Comparison of ENCODE assay signal across 1 cellular context in the genomic region with DNA sequence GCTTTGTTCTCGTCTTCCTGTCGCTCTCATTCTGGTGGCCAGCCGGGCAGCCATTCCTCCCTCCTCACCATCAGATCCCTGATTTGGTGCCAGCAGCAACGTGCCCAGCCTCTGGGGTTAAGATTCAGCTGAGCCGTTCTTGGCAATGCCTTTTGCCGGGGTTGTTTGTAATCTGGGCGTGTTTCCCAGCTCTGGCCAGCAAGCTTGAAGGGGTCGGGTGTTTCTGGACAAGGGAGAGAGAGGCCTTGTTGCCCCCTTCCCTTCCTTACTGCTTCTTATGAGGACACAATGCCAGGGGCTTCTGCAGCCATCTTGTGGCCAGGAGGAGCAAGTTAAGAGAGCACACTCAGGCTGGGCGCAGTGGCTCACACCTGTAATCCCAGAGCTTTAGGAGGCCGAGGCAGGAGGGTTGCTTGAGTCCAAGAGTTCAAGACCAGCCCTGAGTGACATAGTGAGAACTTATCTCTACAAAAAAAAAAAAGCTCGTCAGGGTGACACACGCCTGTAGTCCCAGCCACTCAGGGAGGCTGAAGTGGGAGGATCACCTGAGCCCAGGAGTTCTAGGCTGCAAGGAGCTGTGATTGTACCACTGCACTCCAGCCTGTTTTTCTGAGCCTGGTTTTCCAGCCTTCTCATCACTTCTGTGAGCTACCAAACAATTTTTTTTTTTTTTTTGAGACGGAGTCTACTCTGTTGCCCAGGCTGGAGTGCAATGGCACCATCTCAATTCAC.
TF ChIP-seq lines count a peak whose summit lies in the region.

No MANE protein-coding gene starts in this region.

TF ChIP-seq in H1, 55 proteins besides CTCF, POLR2A, EP300 and RAD21 (continued from another document):
- TF ChIP-seq, protein P1, sequence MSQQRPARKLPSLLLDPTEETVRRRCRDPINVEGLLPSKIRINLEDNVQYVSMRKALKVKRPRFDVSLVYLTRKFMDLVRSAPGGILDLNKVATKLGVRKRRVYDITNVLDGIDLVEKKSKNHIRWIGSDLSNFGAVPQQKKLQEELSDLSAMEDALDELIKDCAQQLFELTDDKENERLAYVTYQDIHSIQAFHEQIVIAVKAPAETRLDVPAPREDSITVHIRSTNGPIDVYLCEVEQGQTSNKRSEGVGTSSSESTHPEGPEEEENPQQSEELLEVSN (IDR thresholded peaks at IDR 0.05) = no peak
- TF ChIP-seq CBX8 (IDR thresholded peaks at IDR 0.05; ENCODE audit: borderline replicate concordance, low read depth, low read length) (no peak), HDAC2 (IDR thresholded peaks at IDR 0.05; ENCODE audit: borderline replicate concordance in 1 of 2, low read depth in 2 of 2, low read length in 2 of 2) (no peak), YY1 (IDR thresholded peaks at IDR 0.05; ENCODE audit: low read depth, low read length) (no peak)
- TF ChIP-seq, protein P2, sequence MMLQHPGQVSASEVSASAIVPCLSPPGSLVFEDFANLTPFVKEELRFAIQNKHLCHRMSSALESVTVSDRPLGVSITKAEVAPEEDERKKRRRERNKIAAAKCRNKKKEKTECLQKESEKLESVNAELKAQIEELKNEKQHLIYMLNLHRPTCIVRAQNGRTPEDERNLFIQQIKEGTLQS (IDR thresholded peaks at IDR 0.05; ENCODE audit: insufficient read depth, low read depth, low read length) = no peak
- TF ChIP-seq, protein P3, sequence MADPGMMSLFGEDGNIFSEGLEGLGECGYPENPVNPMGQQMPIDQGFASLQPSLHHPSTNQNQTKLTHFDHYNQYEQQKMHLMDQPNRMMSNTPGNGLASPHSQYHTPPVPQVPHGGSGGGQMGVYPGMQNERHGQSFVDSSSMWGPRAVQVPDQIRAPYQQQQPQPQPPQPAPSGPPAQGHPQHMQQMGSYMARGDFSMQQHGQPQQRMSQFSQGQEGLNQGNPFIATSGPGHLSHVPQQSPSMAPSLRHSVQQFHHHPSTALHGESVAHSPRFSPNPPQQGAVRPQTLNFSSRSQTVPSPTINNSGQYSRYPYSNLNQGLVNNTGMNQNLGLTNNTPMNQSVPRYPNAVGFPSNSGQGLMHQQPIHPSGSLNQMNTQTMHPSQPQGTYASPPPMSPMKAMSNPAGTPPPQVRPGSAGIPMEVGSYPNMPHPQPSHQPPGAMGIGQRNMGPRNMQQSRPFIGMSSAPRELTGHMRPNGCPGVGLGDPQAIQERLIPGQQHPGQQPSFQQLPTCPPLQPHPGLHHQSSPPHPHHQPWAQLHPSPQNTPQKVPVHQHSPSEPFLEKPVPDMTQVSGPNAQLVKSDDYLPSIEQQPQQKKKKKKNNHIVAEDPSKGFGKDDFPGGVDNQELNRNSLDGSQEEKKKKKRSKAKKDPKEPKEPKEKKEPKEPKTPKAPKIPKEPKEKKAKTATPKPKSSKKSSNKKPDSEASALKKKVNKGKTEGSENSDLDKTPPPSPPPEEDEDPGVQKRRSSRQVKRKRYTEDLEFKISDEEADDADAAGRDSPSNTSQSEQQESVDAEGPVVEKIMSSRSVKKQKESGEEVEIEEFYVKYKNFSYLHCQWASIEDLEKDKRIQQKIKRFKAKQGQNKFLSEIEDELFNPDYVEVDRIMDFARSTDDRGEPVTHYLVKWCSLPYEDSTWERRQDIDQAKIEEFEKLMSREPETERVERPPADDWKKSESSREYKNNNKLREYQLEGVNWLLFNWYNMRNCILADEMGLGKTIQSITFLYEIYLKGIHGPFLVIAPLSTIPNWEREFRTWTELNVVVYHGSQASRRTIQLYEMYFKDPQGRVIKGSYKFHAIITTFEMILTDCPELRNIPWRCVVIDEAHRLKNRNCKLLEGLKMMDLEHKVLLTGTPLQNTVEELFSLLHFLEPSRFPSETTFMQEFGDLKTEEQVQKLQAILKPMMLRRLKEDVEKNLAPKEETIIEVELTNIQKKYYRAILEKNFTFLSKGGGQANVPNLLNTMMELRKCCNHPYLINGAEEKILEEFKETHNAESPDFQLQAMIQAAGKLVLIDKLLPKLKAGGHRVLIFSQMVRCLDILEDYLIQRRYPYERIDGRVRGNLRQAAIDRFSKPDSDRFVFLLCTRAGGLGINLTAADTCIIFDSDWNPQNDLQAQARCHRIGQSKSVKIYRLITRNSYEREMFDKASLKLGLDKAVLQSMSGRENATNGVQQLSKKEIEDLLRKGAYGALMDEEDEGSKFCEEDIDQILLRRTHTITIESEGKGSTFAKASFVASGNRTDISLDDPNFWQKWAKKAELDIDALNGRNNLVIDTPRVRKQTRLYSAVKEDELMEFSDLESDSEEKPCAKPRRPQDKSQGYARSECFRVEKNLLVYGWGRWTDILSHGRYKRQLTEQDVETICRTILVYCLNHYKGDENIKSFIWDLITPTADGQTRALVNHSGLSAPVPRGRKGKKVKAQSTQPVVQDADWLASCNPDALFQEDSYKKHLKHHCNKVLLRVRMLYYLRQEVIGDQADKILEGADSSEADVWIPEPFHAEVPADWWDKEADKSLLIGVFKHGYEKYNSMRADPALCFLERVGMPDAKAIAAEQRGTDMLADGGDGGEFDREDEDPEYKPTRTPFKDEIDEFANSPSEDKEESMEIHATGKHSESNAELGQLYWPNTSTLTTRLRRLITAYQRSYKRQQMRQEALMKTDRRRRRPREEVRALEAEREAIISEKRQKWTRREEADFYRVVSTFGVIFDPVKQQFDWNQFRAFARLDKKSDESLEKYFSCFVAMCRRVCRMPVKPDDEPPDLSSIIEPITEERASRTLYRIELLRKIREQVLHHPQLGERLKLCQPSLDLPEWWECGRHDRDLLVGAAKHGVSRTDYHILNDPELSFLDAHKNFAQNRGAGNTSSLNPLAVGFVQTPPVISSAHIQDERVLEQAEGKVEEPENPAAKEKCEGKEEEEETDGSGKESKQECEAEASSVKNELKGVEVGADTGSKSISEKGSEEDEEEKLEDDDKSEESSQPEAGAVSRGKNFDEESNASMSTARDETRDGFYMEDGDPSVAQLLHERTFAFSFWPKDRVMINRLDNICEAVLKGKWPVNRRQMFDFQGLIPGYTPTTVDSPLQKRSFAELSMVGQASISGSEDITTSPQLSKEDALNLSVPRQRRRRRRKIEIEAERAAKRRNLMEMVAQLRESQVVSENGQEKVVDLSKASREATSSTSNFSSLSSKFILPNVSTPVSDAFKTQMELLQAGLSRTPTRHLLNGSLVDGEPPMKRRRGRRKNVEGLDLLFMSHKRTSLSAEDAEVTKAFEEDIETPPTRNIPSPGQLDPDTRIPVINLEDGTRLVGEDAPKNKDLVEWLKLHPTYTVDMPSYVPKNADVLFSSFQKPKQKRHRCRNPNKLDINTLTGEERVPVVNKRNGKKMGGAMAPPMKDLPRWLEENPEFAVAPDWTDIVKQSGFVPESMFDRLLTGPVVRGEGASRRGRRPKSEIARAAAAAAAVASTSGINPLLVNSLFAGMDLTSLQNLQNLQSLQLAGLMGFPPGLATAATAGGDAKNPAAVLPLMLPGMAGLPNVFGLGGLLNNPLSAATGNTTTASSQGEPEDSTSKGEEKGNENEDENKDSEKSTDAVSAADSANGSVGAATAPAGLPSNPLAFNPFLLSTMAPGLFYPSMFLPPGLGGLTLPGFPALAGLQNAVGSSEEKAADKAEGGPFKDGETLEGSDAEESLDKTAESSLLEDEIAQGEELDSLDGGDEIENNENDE (IDR thresholded peaks at IDR 0.05; ENCODE audit: insufficient replicate concordance, low read length) = no peak
